ENCODE assay signal across 25 cellular contexts in the genomic region with DNA sequence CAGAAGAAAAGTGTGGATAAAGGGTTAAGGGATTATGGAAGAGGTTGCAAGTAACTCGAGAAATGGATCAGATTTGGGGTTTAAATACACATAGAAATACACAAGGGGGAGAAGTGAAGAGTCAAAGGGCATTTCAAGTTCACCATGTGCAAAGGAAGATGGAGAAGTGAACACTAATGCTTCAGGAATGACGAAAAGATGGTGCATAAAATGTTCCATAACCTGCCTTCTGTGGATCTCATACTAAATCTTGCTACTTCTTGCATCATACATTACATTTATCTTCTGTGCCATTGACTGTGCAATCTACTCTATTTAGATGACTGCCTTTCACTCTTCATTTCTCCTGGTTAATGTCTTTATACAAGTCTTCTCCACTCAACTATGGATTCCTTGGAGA.
"Had no signal": no experiment of that assay in that cellular context is flagged by ENCODE, and none has a peak within 500 bp of the region (broad histone marks: within the 10 kb centered on the region; RNA-seq: fewer than 3 reads in every experiment).

No MANE protein-coding gene starts in this region.

- H3K4me3 ChIP-seq: dorsolateral prefrontal cortex, heart right ventricle, ovary, psoas muscle, skin epidermis, tibial nerve, uterus had no signal

- FAIRE-seq: colon, TTC549 had no signal

- H3K27me3 ChIP-seq: dorsolateral prefrontal cortex, heart right ventricle, ovary, tibial nerve, uterus had no signal

- H3K36me3 ChIP-seq: heart right ventricle, ovary, tibial nerve, uterus had no signal

- ATAC-seq: activated CD4-positive, alpha-beta T cell treated with anti-CD3 and anti-CD28 coated beads for 36 hours; activated T-helper 17 cell treated with anti-CD3 and anti-CD28 coated beads, Interleukin-2, amount 50 U/mL, for 72 hours; heart right ventricle; left ventricle myocardium superior; psoas muscle; right cardiac atrium; WTC11 had no signal

- DNase-seq: activated CD4-positive, alpha-beta memory T cell treated with anti-CD3 and anti-CD28 coated beads for 36 hours; activated CD4-positive, alpha-beta T cell treated with anti-CD3 and anti-CD28 coated beads for 36 hours; activated naive CD4-positive, alpha-beta T cell treated with anti-CD3 and anti-CD28 coated beads for 36 hours; activated T-cell treated with anti-CD3 and anti-CD28 coated beads for 4 hours; anterior cingulate cortex; caudate nucleus; dorsolateral prefrontal cortex; endodermal cell; heart right ventricle; kidney glomerular epithelial cell; left ventricle myocardium superior; naive B cell; ovary; psoas muscle; right cardiac atrium; stimulated activated CD4-positive, alpha-beta T cell treated with anti-CD3 and anti-CD28 coated beads, Interleukin-15, amount 100 ng/mL, for 24 hours; stimulated activated CD4-positive, alpha-beta T cell treated with anti-CD3 and anti-CD28 coated beads, Interleukin-2, amount 100 ng/mL, for 48 hours; uterus had no signal

- H3K27ac ChIP-seq: dorsolateral prefrontal cortex, epithelial cell of prostate, heart right ventricle, ovary, psoas muscle, skin epidermis, tibial nerve had no signal

- H3K9me3 ChIP-seq: heart right ventricle, ovary, psoas muscle, tibial nerve, uterus had no signal
